ENCODE assay signal across 35 cellular contexts in the genomic region with DNA sequence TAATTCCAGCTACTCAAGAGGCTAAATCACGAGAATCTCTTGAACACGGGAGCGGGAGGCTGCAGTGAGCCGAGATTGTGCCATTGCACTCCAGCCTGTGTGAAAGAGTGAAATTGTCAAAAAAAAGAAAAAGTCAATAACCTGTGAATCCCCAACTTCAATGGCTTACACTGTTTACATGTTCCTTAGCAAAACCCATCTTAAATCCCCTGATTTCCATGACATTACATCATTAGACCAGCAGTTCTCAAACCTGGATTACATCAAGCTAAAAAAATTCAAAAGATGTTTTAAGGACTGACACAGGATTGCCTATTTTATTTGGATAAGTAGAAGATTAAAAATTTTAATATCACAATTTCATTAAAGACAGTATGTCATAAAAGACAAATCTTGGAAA. TPM values are rescaled to one million over a fixed set of nuclear protein-coding genes. Genes with fewer than 3 reads are reported as not detected.
DNase-seq lines count a peak whose midpoint lies in the region; ATAC-seq and TF ChIP-seq lines count a peak whose summit lies in the region.
"Had no signal": no experiment of that assay in that cellular context is flagged by ENCODE, and none has a peak within 500 bp of the region (broad histone marks: within the 10 kb centered on the region; RNA-seq: fewer than 3 reads in every experiment).

No MANE protein-coding gene starts in this region.

- no peak for ATAC-seq in T-helper 17 cell
- no peak for ATAC-seq in psoas muscle
- ATAC-seq: activated naive CD4-positive, alpha-beta T cell treated with anti-CD3 and anti-CD28 coated beads, Interleukin-2, amount 50 U/mL, for 72 hours; esophagus mucosa; stimulated activated naive CD8-positive, alpha-beta T cell treated with anti-CD3 and anti-CD28 coated beads, Interleukin-15, amount 100 ng/mL, for 72 hours had no signal

- H3K36me3 ChIP-seq in fibroblast of lung (ENCODE audit: control insufficient read depth, insufficient read depth, low read length) (peaks cover 1% of the 10 kb centered on the region), psoas muscle (ENCODE audit: insufficient read depth in 1 of 2, low read depth in 1 of 2) (no peaks in the 10 kb centered on the region)
- H3K36me3 ChIP-seq: ovary, thoracic aorta had no signal

- H2AFZ ChIP-seq in fibroblast of lung (ENCODE audit: low read length): no peak overlapping the region

- intact Hi-C loops in psoas muscle (cut with DNase I): no loop called here
- intact Hi-C loops in activated CD4-positive, alpha-beta T cell treated with anti-CD3 and anti-CD28 coated beads, Interleukin-2, amount 10 ng/mL, durations not matched to agents 24 days and 14 days (cut with micrococcal nuclease): no loop called here

- no peak overlapping the region for H3K4me3 ChIP-seq in fibroblast of lung (replicated peaks in 1 of 4; ENCODE audit: control extremely low read depth in 1 of 4, insufficient read depth in 1 of 4, low read depth in 3 of 4, low read length in 4 of 4)
- no peak overlapping the region for H3K4me3 ChIP-seq in psoas muscle
- H3K4me3 ChIP-seq: ovary, spleen, thoracic aorta had no signal

- H4K20me1 ChIP-seq in fibroblast of lung (ENCODE audit: control insufficient read depth, extremely low read depth, insufficient read depth, low read length): peaks cover 4% of the 10 kb centered on the region

- no peaks in the 10 kb centered on the region for H3K9me3 ChIP-seq in T-helper 17 cell (ENCODE audit: control insufficient read depth, low read length, poor library complexity, severe bottlenecking)
- H3K9me3 ChIP-seq in fibroblast of lung (ENCODE audit: control insufficient read depth, insufficient read depth, low read depth, low read length): no peaks in the 10 kb centered on the region
- H3K9me3 ChIP-seq in psoas muscle: no peaks in the 10 kb centered on the region
- H3K9me3 ChIP-seq: ovary, spleen, thoracic aorta had no signal

- 76 to 89% (median 84%) methylated on average over 4 of the region's 4 CpGs for WGBS in psoas muscle, 3 donors

- no peak overlapping the region for H3K9ac ChIP-seq in fibroblast of lung (ENCODE audit: insufficient read depth, low read length)

- DNase-seq in EH (ENCODE audit: low read depth): peak; percentile 36
- DNase-seq in T-helper 17 cell: no peak
- DNase-seq in fibroblast of lung (ENCODE audit: low read depth in 2 of 2): peak; percentile 37 to 40
- no peak for DNase-seq in psoas muscle
- DNase-seq in activated CD4-positive, alpha-beta T cell treated with anti-CD3 and anti-CD28 coated beads, Interleukin-2, amount 10 ng/mL, durations not matched to agents 24 days and 14 days: no peak
- no peak for DNase-seq in stimulated activated CD8-positive, alpha-beta memory T cell treated with anti-CD3 and anti-CD28 coated beads, Interleukin-4, amount 100 ng/mL, for 48 hours
- no peak for DNase-seq in SW480 (ENCODE audit: low spot score)
- DNase-seq: ACHN; activated CD4-positive, alpha-beta T cell treated with anti-CD3 and anti-CD28 coated beads for 48 hours; activated CD8-positive, alpha-beta memory T cell treated with anti-CD3 and anti-CD28 coated beads for 24 hours; activated T-cell treated with anti-CD3 and anti-CD28 coated beads for 4 hours; amygdala; CD8-positive, alpha-beta memory T cell; H9; hypothalamus; Karpas-422; left colon; mammary epithelial cell; NCI-H1436; NCI-H2081; NCI-H69; nephron progenitor cell; ovary; retina; spleen; stimulated activated CD4-positive, alpha-beta T cell treated with anti-CD3 and anti-CD28 coated beads, Interleukin-2, amount 100 ng/mL, for 24 hours; stimulated activated naive CD8-positive, alpha-beta T cell treated with anti-CD3 and anti-CD28 coated beads, Interleukin-15, amount 100 ng/mL, for 72 hours; T-helper 9 cell had no signal

- H3K4me2 ChIP-seq in fibroblast of lung (ENCODE audit: extremely low read depth, insufficient read depth, low read length): no peak overlapping the region

- H3K9me3 Mint-ChIP-seq in activated CD4-positive, alpha-beta T cell treated with anti-CD3 and anti-CD28 coated beads, Interleukin-2, amount 10 ng/mL, durations not matched to agents 24 days and 14 days: no peaks in the 10 kb centered on the region
- H3K9me3 Mint-ChIP-seq: activated naive CD4-positive, alpha-beta T cell treated with anti-CD3 and anti-CD28 coated beads, Interleukin-2, amount 50 U/mL, for 72 hours; activated T-helper 2 cell treated with anti-CD3 and anti-CD28 coated beads, Interferon-gamma antibody, Interleukin-2, Interleukin-4, amounts not matched to agents 10 μg/mL and 5 μg/mL and 100 μg/mL, durations not matched to agents 14 hours and 24 hours and 36 hours; CD8-positive, alpha-beta memory T cell; dendritic cell treated with granulocyte-macrophage colony-stimulating factor and Interleukin-4, amounts not matched to agents 40 ng/mL and 50 ng/mL, for 4 days; H9; stimulated activated naive CD8-positive, alpha-beta T cell treated with anti-CD3 and anti-CD28 coated beads, Interleukin-15, amount 100 ng/mL, for 72 hours had no signal

- peaks cover 84% of the 10 kb centered on the region for H3K79me2 ChIP-seq in fibroblast of lung (ENCODE audit: control insufficient read depth, insufficient read depth, low read length)

- H3K27ac ChIP-seq in fibroblast of lung (ENCODE audit: insufficient read depth, low read length): no peak overlapping the region
- H3K27ac ChIP-seq in psoas muscle: peak overlapping the region; percentile 82
- H3K27ac ChIP-seq: HL-60, ovary, spleen, thoracic aorta, VCaP had no signal

- peaks cover 54% of the 10 kb centered on the region for H3K4me1 Mint-ChIP-seq in T-helper 17 cell
- peaks cover 12% of the 10 kb centered on the region for H3K4me1 Mint-ChIP-seq in activated CD4-positive, alpha-beta T cell treated with anti-CD3 and anti-CD28 coated beads, Interleukin-2, amount 10 ng/mL, durations not matched to agents 24 days and 14 days

- H3K27ac Mint-ChIP-seq in T-helper 17 cell: peak overlapping the region; percentile 22
- H3K27ac Mint-ChIP-seq in activated CD4-positive, alpha-beta T cell treated with anti-CD3 and anti-CD28 coated beads, Interleukin-2, amount 10 ng/mL, durations not matched to agents 24 days and 14 days: no peak overlapping the region
- H3K27ac Mint-ChIP-seq: activated naive CD4-positive, alpha-beta T cell treated with anti-CD3 and anti-CD28 coated beads, Interleukin-2, amount 50 U/mL, for 72 hours; activated T-helper 2 cell treated with anti-CD3 and anti-CD28 coated beads, Interferon-gamma antibody, Interleukin-2, Interleukin-4, amounts not matched to agents 10 μg/mL and 5 μg/mL and 100 μg/mL, durations not matched to agents 14 hours and 24 hours and 36 hours; dendritic cell treated with granulocyte-macrophage colony-stimulating factor and Interleukin-4, amounts not matched to agents 40 ng/mL and 50 ng/mL, for 4 days; H9; nephron progenitor cell; stimulated activated naive CD8-positive, alpha-beta T cell treated with anti-CD3 and anti-CD28 coated beads, Interleukin-15, amount 100 ng/mL, for 72 hours had no signal

- no peaks in the 10 kb centered on the region for H3K27me3 Mint-ChIP-seq in T-helper 17 cell
- H3K27me3 Mint-ChIP-seq in activated CD4-positive, alpha-beta T cell treated with anti-CD3 and anti-CD28 coated beads, Interleukin-2, amount 10 ng/mL, durations not matched to agents 24 days and 14 days: no peaks in the 10 kb centered on the region
- H3K27me3 Mint-ChIP-seq: CD8-positive, alpha-beta memory T cell; dendritic cell treated with granulocyte-macrophage colony-stimulating factor and Interleukin-4, amounts not matched to agents 40 ng/mL and 50 ng/mL, for 4 days; stimulated activated naive CD8-positive, alpha-beta T cell treated with anti-CD3 and anti-CD28 coated beads, Interleukin-15, amount 100 ng/mL, for 72 hours had no signal

- H3K36me3 Mint-ChIP-seq in T-helper 17 cell (ENCODE audit: low read depth): peaks cover 2% of the 10 kb centered on the region
- peaks cover 20% of the 10 kb centered on the region for H3K36me3 Mint-ChIP-seq in activated CD4-positive, alpha-beta T cell treated with anti-CD3 and anti-CD28 coated beads, Interleukin-2, amount 10 ng/mL, durations not matched to agents 24 days and 14 days (ENCODE audit: low read depth)

- TF ChIP-seq CTCF in fibroblast of lung (conservative IDR thresholded peaks at IDR 0.05 in 1 of 2, IDR thresholded peaks at IDR 0.05 in 1 of 2; ENCODE audit: low read depth in 1 of 2, low read length in 2 of 2) (no peak), psoas muscle (IDR thresholded peaks at IDR 0.05) (no peak)

- H3K4me3 Mint-ChIP-seq in T-helper 17 cell: no peak overlapping the region
- no peak overlapping the region for H3K4me3 Mint-ChIP-seq in activated CD4-positive, alpha-beta T cell treated with anti-CD3 and anti-CD28 coated beads, Interleukin-2, amount 10 ng/mL, durations not matched to agents 24 days and 14 days
- H3K4me3 Mint-ChIP-seq: dendritic cell treated with granulocyte-macrophage colony-stimulating factor and Interleukin-4, amounts not matched to agents 40 ng/mL and 50 ng/mL, for 4 days; H9; nephron progenitor cell; stimulated activated naive CD8-positive, alpha-beta T cell treated with anti-CD3 and anti-CD28 coated beads, Interleukin-15, amount 100 ng/mL, for 72 hours had no signal

- H3K4me1 ChIP-seq in fibroblast of lung (ENCODE audit: control insufficient read depth, extremely low read depth, insufficient read depth, low read length) (peaks cover 11% of the 10 kb centered on the region), psoas muscle (peaks cover 82% of the 10 kb centered on the region)

- no peaks in the 10 kb centered on the region for H3K27me3 ChIP-seq in fibroblast of lung (ENCODE audit: control insufficient read depth, insufficient read depth, low read length)
- no peaks in the 10 kb centered on the region for H3K27me3 ChIP-seq in psoas muscle (ENCODE audit: insufficient read depth in 3 of 3, low read length in 2 of 3)
- H3K27me3 ChIP-seq: ovary, spleen had no signal

RNA-seq across cellular contexts. Expression of a gene that starts 12.4 kb away (rescaled TPM):
- total RNA-seq in T-helper 17 cell: 100 to 1,000 TPM; 124 to 152 TPM
- 77.8 and 104 TPM in 2 replicates for total RNA-seq in fibroblast of lung
- 61.7 and 77.2 TPM in 2 replicates for polyA plus RNA-seq in fibroblast of lung
- polyA plus RNA-seq in fibroblast of lung (2012): 30.5 and 38.6 TPM in 2 replicates
- 27.3 and 43.5 TPM in 2 replicates for polyA minus RNA-seq in fibroblast of lung (ENCODE audit: low replicate concordance)
- 10 to 100 TPM; 52.2 to 71.0 (median 64.1) TPM for total RNA-seq in psoas muscle
- 10 to 100 TPM; 25.8 to 74.4 (median 39.4) TPM for polyA plus RNA-seq in psoas muscle
- 101 and 104 TPM in 2 replicates for total RNA-seq in activated CD4-positive, alpha-beta T cell treated with anti-CD3 and anti-CD28 coated beads, Interleukin-2, amount 10 ng/mL, durations not matched to agents 24 days and 14 days

RNA-seq across cellular contexts. Expression of a gene that starts 14.0 kb away (rescaled TPM):
- total RNA-seq in T-helper 17 cell (10 to 100 TPM; 11.9 to 13.2 TPM), fibroblast of lung (9.5 and 10.2 TPM in 2 replicates), psoas muscle (10 to 100 TPM; 15.3 to 21.9 (median 19.5) TPM)
- polyA plus RNA-seq in fibroblast of lung (42.6 and 54.3 TPM in 2 replicates), psoas muscle (10 to 100 TPM; 16.6 to 50.8 (median 26.9) TPM)
- polyA plus RNA-seq in fibroblast of lung (2012): 19.0 and 24.2 TPM in 2 replicates
- 9.7 and 23.9 TPM in 2 replicates for polyA minus RNA-seq in fibroblast of lung (ENCODE audit: low replicate concordance)
- total RNA-seq in activated CD4-positive, alpha-beta T cell treated with anti-CD3 and anti-CD28 coated beads, Interleukin-2, amount 10 ng/mL, durations not matched to agents 24 days and 14 days: 29.4 and 38.7 TPM in 2 replicates

RNA-seq across cellular contexts. Expression of a gene that starts 50.1 kb away (rescaled TPM):
- 1 to 10 TPM; 5.1 to 5.7 TPM for total RNA-seq in T-helper 17 cell
- 0.51 and 0.99 TPM in 2 replicates for total RNA-seq in fibroblast of lung
- polyA plus RNA-seq in fibroblast of lung: 0.05 and 0.09 TPM in 2 replicates
- polyA plus RNA-seq in fibroblast of lung (2012): 0.08 and 0.14 TPM in 2 replicates
- polyA minus RNA-seq in fibroblast of lung (ENCODE audit: low replicate concordance): 0.71 TPM in 1 of 2 replicates, not detected in the other
- 1 to 10 TPM; 1.2 to 1.7 (median 1.3) TPM for total RNA-seq in psoas muscle
- polyA plus RNA-seq in psoas muscle: 1 to 10 TPM in 2 of 3 donors, under 1 TPM in 1; 0.69 to 2.1 (median 1.1) TPM
- total RNA-seq in activated CD4-positive, alpha-beta T cell treated with anti-CD3 and anti-CD28 coated beads, Interleukin-2, amount 10 ng/mL, durations not matched to agents 24 days and 14 days: 1.6 and 2.8 TPM in 2 replicates

Comparison
In these comparisons a context has a peak if more than half of its experiments do, and no peak if none do; other contexts are left out.
1. DNase-seq: peak in EH (single experiment) and fibroblast of lung (2 of 2); none in T-helper 17 cell (0 of 3), psoas muscle (0 of 2), activated CD4-positive, alpha-beta T cell treated with anti-CD3 and anti-CD28 coated beads, Interleukin-2, amount 10 ng/mL, durations not matched to agents 24 days and 14 days (single experiment), stimulated activated CD8-positive, alpha-beta memory T cell treated with anti-CD3 and anti-CD28 coated beads, Interleukin-4, amount 100 ng/mL, for 48 hours (single experiment) and SW480 (single experiment).